In the genomic region with DNA sequence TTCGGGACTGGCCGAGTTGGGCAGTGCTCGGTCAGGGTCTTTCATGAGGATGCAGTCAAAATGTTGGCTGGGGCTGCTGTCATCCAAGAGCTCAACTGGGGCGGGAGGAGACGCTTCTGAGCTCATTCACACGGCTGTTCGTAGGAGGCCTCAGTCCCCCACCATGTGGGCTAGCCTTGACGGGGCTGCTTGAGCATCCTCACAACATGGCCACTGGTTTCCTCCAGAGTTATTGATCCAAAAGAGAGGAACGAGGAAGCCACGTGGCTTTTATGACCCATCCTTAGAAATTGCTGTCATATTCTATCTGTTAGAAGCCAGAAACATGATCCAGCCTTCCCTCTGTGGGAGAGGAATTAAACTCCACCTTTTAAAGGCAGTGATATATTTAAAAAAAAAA, we compare ENCODE assay signal across 26 cellular contexts.
"Had no signal": no experiment of that assay in that cellular context is flagged by ENCODE, and none has a peak within 500 bp of the region (broad histone marks: within the 10 kb centered on the region; RNA-seq: fewer than 3 reads in every experiment).

No MANE protein-coding gene starts in this region.

- H3K36me3 Mint-ChIP-seq: immature natural killer cell; natural killer cell treated with Interleukin-12 subunit alpha and Interleukin-12 subunit beta and Interleukin-15 and Interleukin-18, amount 100 ng/mL, for 72 hours had no signal

- H3K4me1 ChIP-seq: left ventricle myocardium inferior, prostate gland, testis, thyroid gland, upper lobe of right lung had no signal

- H3K4me3 ChIP-seq: left ventricle myocardium inferior, lung, mucosa of descending colon, pancreas, prostate gland, skin epidermis, stomach, testis, thyroid gland, upper lobe of right lung had no signal

- H3K27ac ChIP-seq: left ventricle myocardium inferior, pancreas, prostate gland, stomach, testis, upper lobe of right lung had no signal

- H3K36me3 ChIP-seq: prostate gland had no signal

- H3K9me3 Mint-ChIP-seq: natural killer cell treated with Interleukin-12 subunit alpha and Interleukin-12 subunit beta and Interleukin-15 and Interleukin-18, amount 100 ng/mL, for 72 hours had no signal

- H3K9me3 ChIP-seq: pancreas, prostate gland, testis, thyroid gland, upper lobe of right lung had no signal

- H3K27me3 ChIP-seq: pancreas, stomach, testis, thyroid gland, upper lobe of right lung had no signal

- DNase-seq: hypothalamus; immature natural killer cell; kidney; left colon; left ventricle myocardium inferior; mesendoderm; midbrain; mucosa of descending colon; naive thymus-derived CD4-positive, alpha-beta T cell; pancreas; posterior cingulate gyrus; retina; stimulated activated CD4-positive, alpha-beta T cell treated with anti-CD3 and anti-CD28 coated beads, Interleukin-12 subunit alpha, Interleukin-12 subunit beta, amount 100 ng/mL, for 4 hours; stimulated activated CD4-positive, alpha-beta T cell treated with anti-CD3 and anti-CD28 coated beads, Interleukin-15, amount 100 ng/mL, for 24 hours; stimulated activated CD4-positive, alpha-beta T cell treated with anti-CD3 and anti-CD28 coated beads, Interleukin-2, amount 100 ng/mL, for 24 hours; stimulated activated CD4-positive, alpha-beta T cell treated with anti-CD3 and anti-CD28 coated beads, Interleukin-4, amount 100 ng/mL, for 1 hour; stimulated activated naive B cell treated with anti-CD40 and anti-IgM and Interleukin-4, amounts not matched to agents 10 μg/mL and 1 μg/mL and 100 μg/mL, for 72 hours; stimulated activated naive CD8-positive, alpha-beta T cell treated with anti-CD3 and anti-CD28 coated beads, Interleukin-15, Interleukin-2, amounts not matched to agents 100 U/mL and 50 U/mL, for 24 hours; stomach; testis; thyroid gland; upper lobe of right lung had no signal

- H3K4me3 Mint-ChIP-seq: immature natural killer cell; naive thymus-derived CD4-positive, alpha-beta T cell; natural killer cell treated with Interleukin-12 subunit alpha and Interleukin-12 subunit beta and Interleukin-15 and Interleukin-18, amount 100 ng/mL, for 72 hours; stimulated activated naive B cell treated with anti-CD40 and anti-IgM and Interleukin-4, amounts not matched to agents 10 μg/mL and 1 μg/mL and 100 μg/mL, for 72 hours had no signal

- H3K27ac Mint-ChIP-seq: immature natural killer cell; naive thymus-derived CD4-positive, alpha-beta T cell; natural killer cell treated with Interleukin-12 subunit alpha and Interleukin-12 subunit beta and Interleukin-15 and Interleukin-18, amount 100 ng/mL, for 72 hours; stimulated activated naive B cell treated with anti-CD40 and anti-IgM and Interleukin-4, amounts not matched to agents 10 μg/mL and 1 μg/mL and 100 μg/mL, for 72 hours had no signal

- H3K4me1 Mint-ChIP-seq: immature natural killer cell; naive thymus-derived CD4-positive, alpha-beta T cell; stimulated activated naive B cell treated with anti-CD40 and anti-IgM and Interleukin-4, amounts not matched to agents 10 μg/mL and 1 μg/mL and 100 μg/mL, for 72 hours had no signal

- H3K27me3 Mint-ChIP-seq: naive thymus-derived CD4-positive, alpha-beta T cell; natural killer cell treated with Interleukin-12 subunit alpha and Interleukin-12 subunit beta and Interleukin-15 and Interleukin-18, amount 100 ng/mL, for 72 hours; stimulated activated naive B cell treated with anti-CD40 and anti-IgM and Interleukin-4, amounts not matched to agents 10 μg/mL and 1 μg/mL and 100 μg/mL, for 72 hours had no signal
